ENCODE assay signal across 33 cellular contexts in the genomic region with DNA sequence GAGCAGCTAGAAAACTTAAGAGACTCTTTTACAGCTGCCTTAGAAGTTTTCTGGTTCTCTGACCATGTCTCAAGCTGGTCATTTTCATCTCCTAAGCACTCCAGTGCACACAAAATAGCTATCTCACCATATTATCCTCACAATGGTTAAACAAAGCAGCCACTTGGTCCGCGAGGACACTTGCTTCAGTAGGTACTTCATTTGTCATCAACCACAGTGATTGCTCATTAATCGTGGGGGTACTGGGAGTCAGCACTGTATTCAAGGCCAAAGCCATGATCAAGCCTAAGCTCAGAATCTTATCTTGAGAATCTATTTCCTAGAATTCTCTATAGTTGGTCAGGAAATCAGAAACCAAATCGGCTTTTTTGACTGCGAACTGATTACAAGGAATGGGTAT. TPM values are rescaled to one million over a fixed set of nuclear protein-coding genes. Genes with fewer than 3 reads are reported as not detected.
A peak's percentile ranks its signal among the peaks of the same experiment; 100 is the strongest.
DNase-seq lines count a peak whose midpoint lies in the region; ATAC-seq, FAIRE-seq and TF ChIP-seq lines count a peak whose summit lies in the region.
"Had no signal": no experiment of that assay in that cellular context is flagged by ENCODE, and none has a peak within 500 bp of the region (broad histone marks: within the 10 kb centered on the region; RNA-seq: fewer than 3 reads in every experiment).

No MANE protein-coding gene starts in this region.

- DNase-seq in mammary epithelial cell, result peak; percentile 3
- no peak for DNase-seq in MCF 10A (ENCODE audit: unreplicated experiment)
- DNase-seq in RCC 7860 (ENCODE audit: low spot score), result peak; percentile 97
- DNase-seq in glomerular visceral epithelial cell (ENCODE audit: extremely low spot score), result peak; percentile 84
- DNase-seq in colonic mucosa, result no peak
- DNase-seq in NCI-H345 treated with DMSO at 0.1 percent for 48 hours (lab: John Stamatoyannopoulos, UW; ENCODE audit: unreplicated experiment), result no peak
- DNase-seq: activated CD4-positive, alpha-beta memory T cell treated with anti-CD3 and anti-CD28 coated beads for 36 hours; activated CD8-positive, alpha-beta memory T cell treated with anti-CD3 and anti-CD28 coated beads, Interleukin-2, amount 50 U/mL, for 48 hours; cerebellar nuclear complex; DND-41; HCEC 1CT; left ventricle myocardium superior; midbrain; NCI-H1694 treated with DMSO at 0.1 percent for 48 hours; NCI-H748 treated with DMSO at 0.1 percent for 48 hours; ovary; SIG-M5; spleen; stimulated activated CD4-positive, alpha-beta T cell treated with anti-CD3 and anti-CD28 coated beads, Interleukin-2, amount 100 ng/mL, for 48 hours; stimulated activated naive B cell treated with anti-CD40 and anti-IgM and Interleukin-4, amounts not matched to agents 10 μg/mL and 1 μg/mL and 100 μg/mL, for 72 hours; SW 1271 had no signal

- H3K4me2 ChIP-seq in mammary epithelial cell (ENCODE audit: insufficient read depth, low read depth, low read length), result no peak overlapping the region

- H3K9ac ChIP-seq in mammary epithelial cell (ENCODE audit: insufficient read depth, low read length) (no peak overlapping the region), colonic mucosa (ENCODE audit: low read depth in 2 of 2, low read length in 2 of 2) (no peak overlapping the region)

- dilution Hi-C loops in mammary epithelial cell (cut with HindIII; ENCODE audit: low sequenced_read_pairs), result loop anchor here (5.0 kb wide), 1 partner anchor 53 kb away; no protein-coding TSS in a partner anchor

- intact Hi-C loops in mammary epithelial cell (cut with micrococcal nuclease) (no loop called here), MCF 10A (cut with micrococcal nuclease) (loop anchor here (10.0 kb wide), 1 partner anchor 200 kb away; no protein-coding TSS in a partner anchor), colonic mucosa (cut with DNase I) (no loop called here)

- no peaks in the 10 kb centered on the region for H3K36me3 Mint-ChIP-seq in MCF 10A (ENCODE audit: insufficient read depth, unreplicated experiment)
- H3K36me3 Mint-ChIP-seq: activated CD4-positive, alpha-beta memory T cell treated with anti-CD3 and anti-CD28 coated beads for 36 hours; activated naive CD8-positive, alpha-beta T cell; natural killer cell treated with Interleukin-12 subunit alpha and Interleukin-12 subunit beta and Interleukin-15 and Interleukin-18, amount 100 ng/mL, for 72 hours; stimulated activated naive B cell treated with anti-CD40 and anti-IgM and Interleukin-4, amounts not matched to agents 10 μg/mL and 1 μg/mL and 100 μg/mL, for 72 hours had no signal

- BruUV-seq in mammary epithelial cell (replicated peaks; lab: Mats Ljungman, UMichigan) (no TSS peak), MCF 10A (replicated peaks; lab: Mats Ljungman, UMichigan) (no TSS peak)

- H3K27ac ChIP-seq in mammary epithelial cell (ENCODE audit: insufficient read depth, low read depth, low read length) (no peak overlapping the region), colonic mucosa (no peak overlapping the region)
- H3K27ac ChIP-seq: ovary, right atrium auricular region had no signal

- H3K9me3 ChIP-seq in mammary epithelial cell (replicated peaks; ENCODE audit: insufficient read depth, low read length) (no peaks in the 10 kb centered on the region), colonic mucosa (no peaks in the 10 kb centered on the region)
- H3K9me3 ChIP-seq: ovary, right atrium auricular region, spleen had no signal

- no peaks in the 10 kb centered on the region for H3K79me2 ChIP-seq in mammary epithelial cell (ENCODE audit: insufficient read depth, low read length)

- WGBS in mammary epithelial cell (ENCODE audit: low coverage, missing lambda C conversion rate), result 98% methylated on average over 4 of the region's 5 CpGs

- H3K4me1 ChIP-seq in mammary epithelial cell (ENCODE audit: insufficient read depth, low read length) (no peaks in the 10 kb centered on the region), colonic mucosa (no peaks in the 10 kb centered on the region)
- H3K4me1 ChIP-seq: right atrium auricular region had no signal

- H3K4me3 ChIP-seq in mammary epithelial cell (replicated peaks in 1 of 3; ENCODE audit: insufficient read depth in 1 of 3, low read depth in 2 of 3, low read length in 3 of 3) (no peak overlapping the region), colonic mucosa (no peak overlapping the region)
- H3K4me3 ChIP-seq: ovary, right atrium auricular region, spleen had no signal

- POLR2A ChIA-PET in MCF 10A (lab: Yijun Ruan, JAX), result interaction anchor here (0.6 to 1.5 kb wide), 4 partner anchors 26 to 194 kb away, joined by 3 to 4 read pairs (median 3); a partner anchor contains a TSS

- H3K4me3 Mint-ChIP-seq in MCF 10A (ENCODE audit: unreplicated experiment), result no peak overlapping the region
- H3K4me3 Mint-ChIP-seq: activated CD4-positive, alpha-beta memory T cell treated with anti-CD3 and anti-CD28 coated beads for 36 hours; activated naive CD8-positive, alpha-beta T cell; natural killer cell treated with Interleukin-12 subunit alpha and Interleukin-12 subunit beta and Interleukin-15 and Interleukin-18, amount 100 ng/mL, for 72 hours; stimulated activated naive B cell treated with anti-CD40 and anti-IgM and Interleukin-4, amounts not matched to agents 10 μg/mL and 1 μg/mL and 100 μg/mL, for 72 hours had no signal

- H3K36me3 ChIP-seq in mammary epithelial cell (ENCODE audit: insufficient read depth, low read length) (no peaks in the 10 kb centered on the region), colonic mucosa (no peaks in the 10 kb centered on the region)
- H3K36me3 ChIP-seq: ovary, right atrium auricular region, spleen had no signal

- ATAC-seq in HG03280 (IDR thresholded peaks at IDR 0.05; ENCODE audit: unreplicated experiment), result no peak
- ATAC-seq in GM19328 (IDR thresholded peaks at IDR 0.05; ENCODE audit: unreplicated experiment), result no peak
- ATAC-seq: activated CD4-positive, CD25-positive, alpha-beta regulatory T cell treated with anti-CD3 and anti-CD28 coated beads, Interleukin-2, amount 50 U/mL, for 24 hours; left ventricle myocardium superior; natural killer cell treated with Interleukin-12 subunit alpha and Interleukin-12 subunit beta and Interleukin-15 and Interleukin-18, amount 100 ng/mL, for 72 hours; stimulated activated naive B cell treated with anti-CD40 and anti-IgM and Interleukin-4, amounts not matched to agents 10 μg/mL and 1 μg/mL and 100 μg/mL, for 72 hours had no signal

- H3K27me3 Mint-ChIP-seq in MCF 10A (ENCODE audit: insufficient read depth, unreplicated experiment), result peaks cover 10% of the 10 kb centered on the region
- H3K27me3 Mint-ChIP-seq: stimulated activated naive B cell treated with anti-CD40 and anti-IgM and Interleukin-4, amounts not matched to agents 10 μg/mL and 1 μg/mL and 100 μg/mL, for 72 hours had no signal

- no peaks in the 10 kb centered on the region for H3K4me1 Mint-ChIP-seq in MCF 10A (ENCODE audit: insufficient read depth, unreplicated experiment)

- no peaks in the 10 kb centered on the region for H4K20me1 ChIP-seq in mammary epithelial cell (ENCODE audit: insufficient read depth, low read length)

- no peaks in the 10 kb centered on the region for H3K9me3 Mint-ChIP-seq in MCF 10A (ENCODE audit: unreplicated experiment)
- H3K9me3 Mint-ChIP-seq: activated CD4-positive, alpha-beta memory T cell treated with anti-CD3 and anti-CD28 coated beads for 36 hours; activated T-helper 2 cell treated with anti-CD3 and anti-CD28 coated beads, Interferon-gamma antibody, Interleukin-2, Interleukin-4, amounts not matched to agents 10 μg/mL and 5 μg/mL and 100 μg/mL, durations not matched to agents 14 hours and 24 hours and 36 hours; natural killer cell treated with Interleukin-12 subunit alpha and Interleukin-12 subunit beta and Interleukin-15 and Interleukin-18, amount 100 ng/mL, for 72 hours; stimulated activated naive B cell treated with anti-CD40 and anti-IgM and Interleukin-4, amounts not matched to agents 10 μg/mL and 1 μg/mL and 100 μg/mL, for 72 hours had no signal

- H3K27me3 ChIP-seq in mammary epithelial cell (ENCODE audit: insufficient read depth, low read length) (peaks cover 3% of the 10 kb centered on the region), colonic mucosa (no peaks in the 10 kb centered on the region)
- H3K27me3 ChIP-seq: ovary, right atrium auricular region, spleen had no signal

- no peak overlapping the region for H2AFZ ChIP-seq in mammary epithelial cell (ENCODE audit: low read depth, low read length)

- CTCF ChIA-PET in mammary epithelial cell (lab: Charles Lee; ENCODE audit: low non-redundant PET), result no interaction called here
- CTCF ChIA-PET in MCF 10A (lab: Yijun Ruan, JAX), result interaction anchor here (0.6 to 1.2 kb wide), 4 partner anchors 13 to 146 kb away, joined by 3 to 4 read pairs (median 3); no protein-coding TSS in a partner anchor

- peak; percentile 100 for FAIRE-seq in RCC 7860 (lab: Jason Lieb, UNC)
- FAIRE-seq: GM12892, urothelium cell line had no signal

- TF ChIP-seq CTCF in mammary epithelial cell (conservative IDR thresholded peaks at IDR 0.05 in 1 of 2, IDR thresholded peaks at IDR 0.05 in 1 of 2; ENCODE audit: extremely low read depth in 1 of 2, insufficient read depth in 1 of 2, low read depth in 1 of 2, low read length in 2 of 2) (no peak), MCF 10A (IDR thresholded peaks at IDR 0.05; ENCODE audit: unreplicated experiment) (no peak), colonic mucosa (IDR thresholded peaks at IDR 0.05) (no peak)

- in situ Hi-C loops in mammary epithelial cell (cut with MboI; ENCODE audit: low sequenced_read_pairs in 2 of 2), result no loop called here

- H3K27ac Mint-ChIP-seq in MCF 10A (ENCODE audit: low read depth, unreplicated experiment), result no peak overlapping the region
- H3K27ac Mint-ChIP-seq: activated CD4-positive, alpha-beta memory T cell treated with anti-CD3 and anti-CD28 coated beads for 36 hours; activated naive CD8-positive, alpha-beta T cell; activated T-helper 2 cell treated with anti-CD3 and anti-CD28 coated beads, Interferon-gamma antibody, Interleukin-2, Interleukin-4, amounts not matched to agents 10 μg/mL and 5 μg/mL and 100 μg/mL, durations not matched to agents 14 hours and 24 hours and 36 hours; natural killer cell treated with Interleukin-12 subunit alpha and Interleukin-12 subunit beta and Interleukin-15 and Interleukin-18, amount 100 ng/mL, for 72 hours; stimulated activated naive B cell treated with anti-CD40 and anti-IgM and Interleukin-4, amounts not matched to agents 10 μg/mL and 1 μg/mL and 100 μg/mL, for 72 hours had no signal

RNA-seq across cellular contexts. Expression of a gene that starts 2.9 kb away (rescaled TPM):
- not detected for total RNA-seq in mammary epithelial cell
- polyA plus RNA-seq in mammary epithelial cell, result not detected
- not detected for polyA minus RNA-seq in mammary epithelial cell
- total RNA-seq in MCF 10A (2022), result not detected in 2 replicates
- not detected for total RNA-seq in colonic mucosa
- total RNA-seq: A673; activated CD4-positive, alpha-beta memory T cell treated with anti-CD3 and anti-CD28 coated beads for 36 hours; activated T-helper 2 cell treated with anti-CD3 and anti-CD28 coated beads, Interferon-gamma antibody, Interleukin-2, Interleukin-4, amounts not matched to agents 10 μg/mL and 5 μg/mL and 100 μg/mL, durations not matched to agents 14 hours and 24 hours and 36 hours; left ventricle myocardium superior; natural killer cell treated with Interleukin-12 subunit alpha and Interleukin-12 subunit beta and Interleukin-15 and Interleukin-18, amount 100 ng/mL, for 72 hours; ovary; right atrium auricular region; temporal lobe had no signal
- polyA plus RNA-seq: BJ had no signal

RNA-seq across cellular contexts. Expression of a gene that starts 49.7 kb away (rescaled TPM):
- total RNA-seq in mammary epithelial cell (10 to 100 TPM; 17.0 to 26.7 TPM), MCF 10A (2022) (18.6 and 23.2 TPM in 2 replicates), colonic mucosa (10 to 100 TPM; 24.8 to 26.5 TPM)
- 7.0 TPM for polyA plus RNA-seq in mammary epithelial cell
- polyA minus RNA-seq in mammary epithelial cell, result 7.6 TPM

Comparison
In these comparisons a context has a peak if more than half of its experiments do, and no peak if none do; other contexts are left out.
1. DNase-seq: peak in mammary epithelial cell (single experiment), RCC 7860 (single experiment) and glomerular visceral epithelial cell (single experiment); none in MCF 10A (single experiment), colonic mucosa (single experiment) and NCI-H345 treated with DMSO at 0.1 percent for 48 hours (single experiment).